Comparison of ENCODE assay signal across 8 cellular contexts in the genomic region with DNA sequence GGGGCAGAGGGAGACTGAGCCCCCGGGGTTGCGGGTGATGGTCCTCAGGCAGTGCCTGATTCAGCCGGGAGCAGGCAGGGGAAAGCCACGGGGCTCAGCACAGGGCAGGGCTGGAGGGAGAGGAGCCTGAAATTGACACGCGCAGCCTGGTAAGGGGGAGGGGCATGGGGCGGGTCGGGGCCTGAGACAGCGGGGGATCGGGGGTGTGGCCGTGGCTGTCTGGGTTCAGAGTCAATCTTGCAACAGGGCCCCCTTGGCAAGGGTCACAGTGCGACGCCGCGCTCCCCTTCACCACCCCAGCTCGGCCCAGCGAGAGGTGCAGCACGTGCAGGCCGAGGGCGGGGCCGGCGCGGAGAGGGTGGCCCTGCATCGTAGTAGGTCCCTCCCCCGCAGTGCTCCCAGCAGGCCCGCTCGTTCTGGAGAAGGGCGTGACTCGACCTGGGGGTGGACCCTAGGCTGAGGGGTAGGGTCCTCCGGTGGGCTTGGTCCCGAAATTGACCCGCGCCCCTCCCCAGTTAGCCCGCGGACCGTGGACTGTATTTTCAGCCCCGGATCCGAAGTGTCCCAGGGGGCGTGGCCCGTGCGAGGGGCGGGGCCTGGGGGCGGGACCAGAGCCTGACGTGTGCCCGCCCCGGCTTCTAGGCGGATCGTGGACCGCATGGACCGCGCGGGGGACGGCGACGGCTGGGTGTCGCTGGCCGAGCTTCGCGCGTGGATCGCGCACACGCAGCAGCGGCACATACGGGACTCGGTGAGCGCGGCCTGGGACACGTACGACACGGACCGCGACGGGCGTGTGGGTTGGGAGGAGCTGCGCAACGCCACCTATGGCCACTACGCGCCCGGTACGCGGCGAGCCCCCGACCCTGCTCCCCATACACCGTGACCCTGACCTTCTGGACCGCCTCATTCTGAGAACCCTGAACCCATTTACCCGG. TPM values are rescaled to one million over a fixed set of nuclear protein-coding genes. Genes with fewer than 3 reads are reported as not detected.
DNase-seq lines count a peak whose midpoint lies in the region; ATAC-seq, FAIRE-seq and TF ChIP-seq lines count a peak whose summit lies in the region.

No MANE protein-coding gene starts in this region.

- H3K4me3 ChIP-seq in kidney (ENCODE audit: low read length in 2 of 2), result peak overlapping the region; percentile 42 to 59

- peak; percentile 92 for DNase-seq in D341Med (ENCODE audit: low spot score)
- DNase-seq in NAMALWA (ENCODE audit: low spot score), result peak; percentile 90
- peak; percentile 65 for DNase-seq in T47D (ENCODE audit: low read depth in 1 of 2, low spot score in 1 of 2)
- DNase-seq in kidney, result peak; percentile 91
- peak; percentile 88 for DNase-seq in stimulated activated CD4-positive, alpha-beta T cell treated with anti-CD3 and anti-CD28 coated beads, Interleukin-2, amount 100 ng/mL, for 24 hours
- no peak for DNase-seq in NCI-H1694 (lab: John Stamatoyannopoulos, UW)

- peak overlapping the region; percentile 30; the same call in 1 of the 2 replicates for H3K27ac ChIP-seq in VCaP
- no peak overlapping the region for H3K27ac ChIP-seq in kidney (ENCODE audit: low read depth in 2 of 2, low read length in 2 of 2)

- in situ Hi-C loops in T47D (cut with HindIII; ENCODE audit: low pct_unique_long_range_greater_than_20kb, low sequenced_read_pairs), result no loop called here

- peak; percentile 75 for ATAC-seq in GM21576 (IDR thresholded peaks at IDR 0.05; ENCODE audit: unreplicated experiment)

- peaks cover 2 to 4% of the 10 kb centered on the region in 2 donors for H3K36me3 ChIP-seq in kidney (ENCODE audit: control insufficient read depth in 1 of 2, insufficient read depth in 2 of 2, low read length in 2 of 2)

- no peak for FAIRE-seq in kidney (lab: Jason Lieb, UNC)

- intact Hi-C loops in kidney (cut with DNase I), result no loop called here

- peak overlapping the region in 1 of 2 donors; percentile 19 for H3K9ac ChIP-seq in kidney (ENCODE audit: low read length in 2 of 2)

- TF ChIP-seq CTCF in VCaP (conservative IDR thresholded peaks at IDR 0.05) (peak; percentile 67), kidney (IDR thresholded peaks at IDR 0.05; ENCODE audit: borderline replicate concordance, extremely low read depth, insufficient read depth) (no peak)

- no peaks in the 10 kb centered on the region for H3K9me3 ChIP-seq in kidney (ENCODE audit: control insufficient read depth in 1 of 2, low read length in 2 of 2)

- peaks cover 0 to 5% of the 10 kb centered on the region in 2 donors for H3K4me1 ChIP-seq in kidney (ENCODE audit: control insufficient read depth in 1 of 2, insufficient read depth in 1 of 2, low read depth in 1 of 2, low read length in 2 of 2)

RNA-seq across cellular contexts. Expression of gene RCN3, which starts 6.0 kb away (rescaled TPM):
- 18.4 TPM for total RNA-seq in kidney
- 27.5 TPM for polyA plus RNA-seq in kidney (ENCODE audit: insufficient read depth, low read depth, low replicate concordance)

RNA-seq across cellular contexts. Expression of gene FCGRT, which starts 21.4 kb away (rescaled TPM):
- total RNA-seq in kidney, result 235 TPM
- polyA plus RNA-seq in kidney (ENCODE audit: insufficient read depth, low read depth, low replicate concordance), result 317 TPM

RNA-seq across cellular contexts. Expression of gene RPS11, which starts 37.6 kb away (rescaled TPM):
- 1,449 TPM for total RNA-seq in kidney
- 3,462 TPM for polyA plus RNA-seq in kidney (ENCODE audit: insufficient read depth, low read depth, low replicate concordance)

RNA-seq across cellular contexts. Expression of gene RPL13A, which starts 46.4 kb away (rescaled TPM):
- 2,090 TPM for total RNA-seq in kidney
- polyA plus RNA-seq in kidney (ENCODE audit: insufficient read depth, low read depth, low replicate concordance), result 3,309 TPM

RNA-seq across cellular contexts. Expression of gene NOSIP, which starts 46.5 kb away (rescaled TPM):
- 52.8 TPM for total RNA-seq in kidney
- polyA plus RNA-seq in kidney (ENCODE audit: insufficient read depth, low read depth, low replicate concordance), result 122 TPM
